20 cellular contexts compared by ENCODE assay signal in the genomic region with DNA sequence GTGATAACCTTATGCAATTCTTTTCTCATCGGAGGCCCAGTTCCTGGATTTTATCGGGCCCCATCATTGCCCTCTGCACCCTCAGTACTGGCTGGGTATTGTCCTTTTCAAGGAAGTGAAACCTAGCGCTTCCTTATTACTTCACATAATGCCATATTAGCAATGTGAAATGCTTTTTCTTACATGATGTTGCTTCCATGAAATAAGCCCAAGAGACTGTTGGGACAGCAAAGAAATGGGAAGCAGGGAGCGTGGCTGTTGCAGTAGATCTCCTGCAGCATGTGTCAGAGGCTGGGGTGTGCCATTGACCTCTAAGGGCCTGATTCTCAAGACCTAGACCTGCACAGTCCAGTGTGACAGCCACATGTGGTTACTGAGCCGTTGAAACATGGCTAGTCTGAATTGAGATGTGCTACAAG. TPM values are rescaled to one million over a fixed set of nuclear protein-coding genes. Genes with fewer than 3 reads are reported as not detected.
A peak's percentile ranks its signal among the peaks of the same experiment; 100 is the strongest.
DNase-seq lines count a peak whose midpoint lies in the region; ATAC-seq and TF ChIP-seq lines count a peak whose summit lies in the region.
"Had no signal": no experiment of that assay in that cellular context is flagged by ENCODE, and none has a peak within 500 bp of the region (broad histone marks: within the 10 kb centered on the region; RNA-seq: fewer than 3 reads in every experiment).

No MANE protein-coding gene starts in this region.

- no peak overlapping the region for H3K4me3 Mint-ChIP-seq in central memory CD8-positive, alpha-beta T cell
- H3K4me3 Mint-ChIP-seq: activated naive CD4-positive, alpha-beta T cell treated with anti-CD3 and anti-CD28 coated beads for 36 hours; CD4-positive, CD25-positive, alpha-beta regulatory T cell; stimulated activated memory B cell treated with anti-CD40 and anti-IgM and Interleukin-4, amounts not matched to agents 10 μg/mL and 1 μg/mL and 100 μg/mL, for 72 hours had no signal

- no peak overlapping the region for H3K4me2 ChIP-seq in osteoblast (ENCODE audit: insufficient read depth, low read length)
- H3K4me2 ChIP-seq: A549 had no signal

- H3K4me3 ChIP-seq in mucosa of rectum (ENCODE audit: low read length in 2 of 2) (no peak overlapping the region), osteoblast (ENCODE audit: insufficient read depth, low read length) (no peak overlapping the region)
- H3K4me3 ChIP-seq: A549, ascending aorta, spleen had no signal

- no peaks in the 10 kb centered on the region for H4K20me1 ChIP-seq in osteoblast (ENCODE audit: insufficient read depth, low read length)

- DNase-seq in Ammon's horn (ENCODE audit: low spot score) (peak; percentile 21), NOMO-1 (lab: John Stamatoyannopoulos, UW; ENCODE audit: unreplicated experiment in 2 of 2) (peak; percentile 89 to 96), osteoblast (ENCODE audit: insufficient read length, low spot score, missing footprints) (no peak)
- no peak for DNase-seq in central memory CD8-positive, alpha-beta T cell (ENCODE audit: low spot score in 2 of 2)
- DNase-seq: activated CD4-positive, alpha-beta T cell treated with anti-CD3 and anti-CD28 coated beads for 4 hours; activated CD8-positive, alpha-beta memory T cell treated with anti-CD3 and anti-CD28 coated beads, Interleukin-2, amount 50 U/mL, for 48 hours; activated naive CD4-positive, alpha-beta T cell treated with anti-CD3 and anti-CD28 coated beads for 36 hours; CD4-positive, CD25-positive, alpha-beta regulatory T cell; H7; NCI-H226; spleen; T-helper 9 cell had no signal

- H3K27me3 Mint-ChIP-seq in central memory CD8-positive, alpha-beta T cell: no peaks in the 10 kb centered on the region
- H3K27me3 Mint-ChIP-seq: CD4-positive, CD25-positive, alpha-beta regulatory T cell had no signal

- H3K9me3 Mint-ChIP-seq in central memory CD8-positive, alpha-beta T cell: no peaks in the 10 kb centered on the region
- H3K9me3 Mint-ChIP-seq: activated naive CD4-positive, alpha-beta T cell treated with anti-CD3 and anti-CD28 coated beads for 36 hours; stimulated activated memory B cell treated with anti-CD40 and anti-IgM and Interleukin-4, amounts not matched to agents 10 μg/mL and 1 μg/mL and 100 μg/mL, for 72 hours had no signal

- H3K4me1 ChIP-seq in mucosa of rectum (ENCODE audit: control insufficient read depth in 2 of 2, insufficient read depth in 2 of 2, low read length in 2 of 2): peaks cover 3 to 12% of the 10 kb centered on the region in 2 donors
- H3K4me1 ChIP-seq in osteoblast (ENCODE audit: insufficient read depth, low read length): no peaks in the 10 kb centered on the region
- H3K4me1 ChIP-seq: A549, ascending aorta had no signal

- peaks cover 3% of the 10 kb centered on the region for H3K36me3 Mint-ChIP-seq in central memory CD8-positive, alpha-beta T cell (ENCODE audit: insufficient read depth)
- H3K36me3 Mint-ChIP-seq: CD4-positive, CD25-positive, alpha-beta regulatory T cell; stimulated activated memory B cell treated with anti-CD40 and anti-IgM and Interleukin-4, amounts not matched to agents 10 μg/mL and 1 μg/mL and 100 μg/mL, for 72 hours had no signal

- ATAC-seq in central memory CD8-positive, alpha-beta T cell (replicated peaks; ENCODE audit: extremely low read depth, poor library complexity, severe bottlenecking): peak; percentile 28
- ATAC-seq in HG03354 (IDR thresholded peaks at IDR 0.05; ENCODE audit: poor library complexity, severe bottlenecking, unreplicated experiment): no peak
- no peak for ATAC-seq in HG02588 (IDR thresholded peaks at IDR 0.05; ENCODE audit: unreplicated experiment)
- ATAC-seq in HG03378 (IDR thresholded peaks at IDR 0.05; ENCODE audit: unreplicated experiment): no peak
- ATAC-seq: A549; stimulated activated memory B cell treated with anti-CD40 and anti-IgM and Interleukin-4, amounts not matched to agents 10 μg/mL and 1 μg/mL and 100 μg/mL, for 72 hours had no signal

- H3K36me3 ChIP-seq in mucosa of rectum (ENCODE audit: control insufficient read depth in 2 of 2, insufficient read depth in 2 of 2, low read length in 2 of 2) (no peaks in the 10 kb centered on the region), osteoblast (ENCODE audit: insufficient read depth, low read length) (no peaks in the 10 kb centered on the region)
- H3K36me3 ChIP-seq: ascending aorta, spleen had no signal

- H3K27me3 ChIP-seq in mucosa of rectum (ENCODE audit: control insufficient read depth in 2 of 2, insufficient read depth in 2 of 2, low read length in 2 of 2) (no peaks in the 10 kb centered on the region), osteoblast (ENCODE audit: insufficient read depth, low read length) (peaks cover 6% of the 10 kb centered on the region)
- H3K27me3 ChIP-seq: ascending aorta had no signal

- no peak overlapping the region for H2AFZ ChIP-seq in osteoblast (ENCODE audit: low read length)

- H3K9me3 ChIP-seq in mucosa of rectum (ENCODE audit: control insufficient read depth in 2 of 2, low read length in 2 of 2) (no peaks in the 10 kb centered on the region), osteoblast (ENCODE audit: low read depth, low read length) (no peaks in the 10 kb centered on the region)
- H3K9me3 ChIP-seq: A549, ascending aorta, spleen had no signal

- H3K27ac ChIP-seq in mucosa of rectum (ENCODE audit: low read depth in 2 of 2, low read length in 2 of 2) (peak overlapping the region; percentile 5 to 64), osteoblast (ENCODE audit: low read depth, low read length) (no peak overlapping the region)
- H3K27ac ChIP-seq: A549, ascending aorta had no signal

- no peak overlapping the region for H3K9ac ChIP-seq in mucosa of rectum (ENCODE audit: low read depth in 1 of 2, low read length in 2 of 2)

- H3K4me1 Mint-ChIP-seq in central memory CD8-positive, alpha-beta T cell: peaks cover 19% of the 10 kb centered on the region
- H3K4me1 Mint-ChIP-seq: CD4-positive, CD25-positive, alpha-beta regulatory T cell; stimulated activated memory B cell treated with anti-CD40 and anti-IgM and Interleukin-4, amounts not matched to agents 10 μg/mL and 1 μg/mL and 100 μg/mL, for 72 hours had no signal

- H3K79me2 ChIP-seq in osteoblast (ENCODE audit: insufficient read depth, low read length): no peaks in the 10 kb centered on the region

- H3K27ac Mint-ChIP-seq in central memory CD8-positive, alpha-beta T cell (ENCODE audit: low read depth): no peak overlapping the region
- H3K27ac Mint-ChIP-seq: activated naive CD4-positive, alpha-beta T cell treated with anti-CD3 and anti-CD28 coated beads for 36 hours; CD4-positive, CD25-positive, alpha-beta regulatory T cell; stimulated activated memory B cell treated with anti-CD40 and anti-IgM and Interleukin-4, amounts not matched to agents 10 μg/mL and 1 μg/mL and 100 μg/mL, for 72 hours had no signal

- no peak for TF ChIP-seq CTCF in osteoblast (IDR thresholded peaks at IDR 0.05; ENCODE audit: extremely low read depth, low read depth, low read length)

RNA-seq across cellular contexts. Expression of a gene that starts 8.1 kb away (rescaled TPM):
- total RNA-seq in osteoblast: under 0.01 TPM in 1 of 2 replicates, not detected in the other
- total RNA-seq: activated naive CD4-positive, alpha-beta T cell treated with anti-CD3 and anti-CD28 coated beads for 36 hours; LHCN-M2 had no signal

RNA-seq across cellular contexts. Expression of a gene that starts 56.3 kb away (rescaled TPM):
- total RNA-seq in osteoblast: 0.36 TPM in 1 of 2 replicates, not detected in the other
- total RNA-seq: activated naive CD4-positive, alpha-beta T cell treated with anti-CD3 and anti-CD28 coated beads for 36 hours had no signal

Comparison
In these comparisons a context has a peak if more than half of its experiments do, and no peak if none do; other contexts are left out.
1. DNase-seq: peak in Ammon's horn (single experiment) and NOMO-1 (2 of 2); none in central memory CD8-positive, alpha-beta T cell (0 of 2) and osteoblast (single experiment).